Comparison of ENCODE assay signal across 10 cellular contexts in genomic region chr12:92444763-92445162, GRCh38.
DNase-seq lines count a peak whose midpoint lies in the region; ATAC-seq and TF ChIP-seq lines count a peak whose summit lies in the region.
"Had no signal": no experiment of that assay in that cellular context is flagged by ENCODE, and none has a peak within 500 bp of the region (broad histone marks: within the 10 kb centered on the region; RNA-seq: fewer than 3 reads in every experiment).

No MANE protein-coding gene starts in this region.

- H3K27ac ChIP-seq in BLaER1 (peak overlapping the region; percentile 89), H9 (ENCODE audit: insufficient read length, low read depth, low read length) (no peak overlapping the region)
- no peak overlapping the region for H3K27ac ChIP-seq in effector memory CD4-positive, alpha-beta T cell (ENCODE audit: insufficient read depth, low read length, poor library complexity, severe bottlenecking)

- no peak overlapping the region for H2AFZ ChIP-seq in H9 (ENCODE audit: low read length)

- H3K4me3 Mint-ChIP-seq in H9: no peak overlapping the region

- H4K8ac ChIP-seq in H9 (replicated peaks; ENCODE audit: insufficient read length, low read depth, low read length): no peak overlapping the region

- H2BK15ac ChIP-seq in H9 (ENCODE audit: low read depth, low read length): no peak overlapping the region

- H3K9me3 ChIP-seq in BLaER1 (peaks cover 3% of the 10 kb centered on the region; the same call in 1 of the 2 replicates), H9 (ENCODE audit: control insufficient read depth, low read depth, low read length) (no peaks in the 10 kb centered on the region)
- H3K9me3 ChIP-seq in effector memory CD4-positive, alpha-beta T cell (ENCODE audit: control insufficient read depth, low read length): no peaks in the 10 kb centered on the region

- H3K27me3 ChIP-seq in BLaER1 (no peaks in the 10 kb centered on the region), H9 (ENCODE audit: insufficient read depth, low read length) (no peaks in the 10 kb centered on the region)
- H3K27me3 ChIP-seq in effector memory CD4-positive, alpha-beta T cell (replicated peaks; ENCODE audit: control insufficient read depth, insufficient read depth, low read length, poor library complexity, severe bottlenecking): no peaks in the 10 kb centered on the region

- H3K9ac ChIP-seq in BLaER1: peak overlapping the region; percentile 74
- H3K9ac ChIP-seq in H9 (ENCODE audit: extremely low read depth, insufficient read length, low read length): no peak overlapping the region

- no peak overlapping the region for H2AK5ac ChIP-seq in H9 (ENCODE audit: insufficient read length, low read length)

- peak; percentile 44 for ATAC-seq in GM21447 (IDR thresholded peaks at IDR 0.05; ENCODE audit: unreplicated experiment)
- peak; percentile 18 for ATAC-seq in HG03457 (IDR thresholded peaks at IDR 0.05; ENCODE audit: unreplicated experiment)

- H3K4me1 ChIP-seq in BLaER1 (peaks cover 68% of the 10 kb centered on the region), H9 (ENCODE audit: insufficient read depth, low read length) (no peaks in the 10 kb centered on the region)
- no peaks in the 10 kb centered on the region for H3K4me1 ChIP-seq in effector memory CD4-positive, alpha-beta T cell (ENCODE audit: control insufficient read depth, insufficient read depth, low read length, poor library complexity, severe bottlenecking)

- no CpG with 5 or more reads among the region's 9 CpGs for WGBS in H9 (ENCODE audit: extremely low coverage, insufficient read length, low lambda C conversion rate)

- no peak overlapping the region for H3K18ac ChIP-seq in H9 (ENCODE audit: insufficient read length, low read depth, low read length)

- no peak overlapping the region for H3T11ph ChIP-seq in H9 (ENCODE audit: low read length)

- no peak overlapping the region for H2BK5ac ChIP-seq in H9 (ENCODE audit: insufficient read length, low read length)

- H2BK20ac ChIP-seq in H9 (ENCODE audit: low read depth, low read length, poor library complexity, severe bottlenecking): no peak overlapping the region

- no peak overlapping the region for H3K56ac ChIP-seq in H9 (ENCODE audit: insufficient read length, low read depth, low read length)

- H2BK120ac ChIP-seq in H9 (ENCODE audit: low read depth, low read length, poor library complexity, severe bottlenecking): no peak overlapping the region

- H4K5ac ChIP-seq in H9 (ENCODE audit: insufficient read length, low read depth, low read length): no peak overlapping the region

- H3K27me3 Mint-ChIP-seq in H9 (ENCODE audit: low read depth): no peaks in the 10 kb centered on the region

- no peaks in the 10 kb centered on the region for H3K36me3 ChIP-seq in BLaER1
- H3K36me3 ChIP-seq in effector memory CD4-positive, alpha-beta T cell (ENCODE audit: control insufficient read depth, insufficient read depth, low read length): no peaks in the 10 kb centered on the region

- peak overlapping the region; percentile 40; the same call in 1 of the 2 replicates for H3K4me3 ChIP-seq in BLaER1
- no peak overlapping the region for H3K4me3 ChIP-seq in effector memory CD4-positive, alpha-beta T cell (ENCODE audit: insufficient read depth, low read depth, low read length, poor library complexity, severe bottlenecking)

- H3K14ac ChIP-seq in H9 (ENCODE audit: insufficient read depth, low read length): no peak overlapping the region

- no peaks in the 10 kb centered on the region; a peak in 1 of 7 replicates for H3K36me3 Mint-ChIP-seq in H9 (ENCODE audit: insufficient read depth in 1 of 3, low read depth in 3 of 3)

- H3K9me3 Mint-ChIP-seq in H9: peaks cover 0 to 2% of the 10 kb centered on the region in 2 experiments; a peak in 1 of 5 replicates

- no peak overlapping the region for H4K91ac ChIP-seq in H9 (ENCODE audit: insufficient read length, low read depth, low read length)

- no peaks in the 10 kb centered on the region for H3K23me2 ChIP-seq in H9 (ENCODE audit: insufficient read length, low read depth, low read length, poor library complexity, severe bottlenecking)

- H3K23ac ChIP-seq in H9 (ENCODE audit: insufficient read length, low read depth, low read length): no peak overlapping the region

- H3K4me1 Mint-ChIP-seq in H9: no peaks in the 10 kb centered on the region

- TF ChIP-seq CTCF in H9 (conservative IDR thresholded peaks at IDR 0.05): no peak

- H3K79me2 ChIP-seq in H9 (ENCODE audit: insufficient read depth, low read length): no peaks in the 10 kb centered on the region

- no peaks in the 10 kb centered on the region for H3K79me1 ChIP-seq in H9 (ENCODE audit: insufficient read depth, low read depth, low read length, poor library complexity, severe bottlenecking)

- no peak overlapping the region for H3K4ac ChIP-seq in H9 (ENCODE audit: low read depth, low read length)

- no peak overlapping the region for H3K27ac Mint-ChIP-seq in H9

- DNase-seq in globus pallidus (ENCODE audit: low spot score) (peak; percentile 65), NCI-H2029 (lab: John Stamatoyannopoulos, UW) (no peak), H9 (no peak), NCI-H748 treated with DMSO at 0.1 percent for 48 hours (lab: John Stamatoyannopoulos, UW) (no peak)
- DNase-seq in effector memory CD4-positive, alpha-beta T cell: no peak
- DNase-seq: activated CD4-positive, alpha-beta T cell treated with anti-CD3 and anti-CD28 coated beads for 1 hour; effector CD8-positive, alpha-beta T cell had no signal

- no peak overlapping the region for H2BK12ac ChIP-seq in H9 (ENCODE audit: insufficient read length, low read depth, low read length)

- H3K4me2 ChIP-seq in BLaER1: peak overlapping the region; percentile 87
- no peak overlapping the region for H3K4me2 ChIP-seq in H9 (ENCODE audit: insufficient read depth, insufficient read length, low read length)

- no peaks in the 10 kb centered on the region for H4K20me1 ChIP-seq in BLaER1
- no peaks in the 10 kb centered on the region for H4K20me1 ChIP-seq in H9 (ENCODE audit: control insufficient read depth, insufficient read depth, insufficient read length)
